Comparison of ENCODE assay signal across 8 cellular contexts in the genomic region with DNA sequence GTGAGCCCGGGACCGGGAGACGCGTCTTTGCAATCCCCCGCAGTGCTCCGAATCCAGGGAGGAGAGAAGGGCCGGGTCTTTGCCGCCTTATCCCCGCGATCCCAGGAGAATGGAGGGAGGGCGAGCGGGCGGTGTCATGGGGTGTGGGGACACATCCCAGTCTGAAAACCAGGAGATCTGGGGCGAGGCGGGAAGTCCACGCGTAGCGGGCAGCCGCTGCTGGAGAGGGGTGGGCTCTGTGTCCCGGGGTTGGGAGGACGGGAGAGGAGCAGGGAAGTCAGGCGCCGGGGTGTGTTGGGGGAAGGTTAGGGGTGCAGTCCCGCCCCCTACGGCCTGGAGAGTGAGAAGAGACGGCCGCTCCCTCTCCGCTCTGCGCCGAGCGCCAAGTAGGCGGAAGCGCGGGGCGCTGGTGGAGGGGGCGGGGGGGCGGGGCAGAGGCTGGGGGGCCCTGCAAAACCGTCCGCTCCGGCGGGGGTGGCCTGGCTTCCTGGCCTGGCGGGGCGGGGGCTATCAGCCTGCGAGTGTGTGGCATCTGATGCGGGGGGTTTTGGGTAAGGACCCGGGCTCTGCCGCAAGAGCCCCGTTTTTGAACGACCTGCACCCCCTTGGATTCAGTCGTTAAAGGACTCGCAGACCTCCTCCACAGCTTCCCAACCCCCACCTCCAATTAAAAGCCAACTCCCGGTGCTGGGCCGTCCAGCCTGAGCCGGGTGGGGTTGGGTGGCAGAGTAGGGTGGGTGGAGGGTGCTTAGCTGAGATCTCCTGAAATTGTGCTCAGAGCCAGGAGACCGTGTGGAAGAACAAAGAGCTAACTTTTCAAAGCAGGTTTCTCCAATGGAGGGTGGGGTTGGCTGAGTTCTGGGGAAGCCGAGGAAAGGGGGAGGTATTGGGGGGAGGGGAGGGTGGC. TPM values are rescaled to one million over a fixed set of nuclear protein-coding genes. Genes with fewer than 3 reads are reported as not detected.
DNase-seq lines count a peak whose midpoint lies in the region; ATAC-seq, FAIRE-seq and TF ChIP-seq lines count a peak whose summit lies in the region.

No MANE protein-coding gene starts in this region.

- H3K4me1 ChIP-seq in A549 (peaks cover 39% of the 10 kb centered on the region), right lobe of liver (peaks cover 0 to 41% (median 19%) of the 10 kb centered on the region in 4 donors)

- H3K4me3 ChIP-seq in A549 (peak overlapping the region; percentile 94), right lobe of liver (peak overlapping the region; percentile 79 to 99 (median 94))

- ATAC-seq in A549 (peak; percentile 33 to 57), right lobe of liver (peak; percentile 39 to 66 (median 50)), HG02870 (IDR thresholded peaks at IDR 0.05; ENCODE audit: unreplicated experiment) (no peak)

- H3K27ac ChIP-seq in A549 = peak overlapping the region; percentile 98
- peak overlapping the region; percentile 96 for H3K27ac ChIP-seq in cingulate gyrus (ENCODE audit: low read depth, low read length)
- H3K27ac ChIP-seq in right lobe of liver = peak overlapping the region; percentile 82 to 96 (median 93)

- H3K4me2 ChIP-seq in A549 = peak overlapping the region; percentile 78

- H3K9me3 ChIP-seq in A549 (no peaks in the 10 kb centered on the region), right lobe of liver (no peaks in the 10 kb centered on the region)

- WGBS in A549 (ENCODE audit: missing lambda C conversion rate) = 0% methylated on average over 21 of the region's 56 CpGs
- under 1% methylated on average over 27 of the region's 56 CpGs for WGBS in right lobe of liver (ENCODE audit: insufficient coverage, low coverage, low lambda C conversion rate, missing lambda C conversion rate)

- no peaks in the 10 kb centered on the region for H3K27me3 ChIP-seq in right lobe of liver

- TF ChIP-seq RAD21 in A549 (conservative IDR thresholded peaks at IDR 0.05 in 1 of 2, IDR thresholded peaks at IDR 0.05 in 1 of 2) = 0 out of 5 replicates have a peak, but pooled peaks of 1 of the 2 experiments have one; percentile 4

- CTCF ChIA-PET in A549 (lab: Yijun Ruan, JAX) = interaction anchor here (0.6 to 6.4 kb wide), 29 partner anchors 9 to 336 kb away, joined by 3 to 90 read pairs (median 5); a partner anchor contains a TSS

- no peak for TF ChIP-seq EP300 in A549 (IDR thresholded peaks at IDR 0.05)

- TF ChIP-seq POLR2A in A549 (IDR thresholded peaks at IDR 0.05; ENCODE audit: low read length) (no peak), GM18526 (IDR thresholded peaks at IDR 0.05; ENCODE audit: extremely low read depth, insufficient read length) (peak; percentile 31), right lobe of liver (IDR thresholded peaks at IDR 0.05) (peak; percentile 41)

- H3K36me3 ChIP-seq in right lobe of liver = no peaks in the 10 kb centered on the region

- peak; percentile 68 to 73 for DNase-seq in A549 (ENCODE audit: low read depth in 1 of 2, low spot score in 1 of 2)
- DNase-seq in NCI-H1092 (lab: John Stamatoyannopoulos, UW) = peak; percentile 31
- peak; percentile 78 for DNase-seq in activated CD4-positive, alpha-beta T cell treated with anti-CD3 and anti-CD28 coated beads for 48 hours
- peak; percentile 81 to 86 (median 82) for DNase-seq in right lobe of liver
- DNase-seq in stimulated activated CD4-positive, alpha-beta T cell treated with anti-CD3 and anti-CD28 coated beads, TNF-alpha, amount 100 ng/mL, for 24 hours (ENCODE audit: low read depth in 3 of 3) = peak; percentile 39 to 78 (median 40)

- POLR2A ChIA-PET in A549 (lab: Yijun Ruan, JAX) = interaction anchor here (0.7 to 6.5 kb wide), 23 partner anchors 9 to 329 kb away, joined by 3 to 83 read pairs (median 7); a partner anchor contains a TSS

- intact Hi-C loops in right lobe of liver (cut with DNase I) = loop anchor here in 1 of 2 donors (10.0 kb wide), 1 partner anchor 284 kb away; a partner anchor contains a TSS

- FAIRE-seq in A549 (lab: Jason Lieb, UNC) = no peak

- TF ChIP-seq CTCF in A549 (IDR thresholded peaks at IDR 0.05) = no peak
- TF ChIP-seq CTCF in right lobe of liver (IDR thresholded peaks at IDR 0.05) = no peak

TF ChIP-seq in A549, 52 proteins besides CTCF, POLR2A, EP300 and RAD21:
- TF ChIP-seq NR3C1 (IDR thresholded peaks at IDR 0.05) = no peak
- TF ChIP-seq, protein P1, sequence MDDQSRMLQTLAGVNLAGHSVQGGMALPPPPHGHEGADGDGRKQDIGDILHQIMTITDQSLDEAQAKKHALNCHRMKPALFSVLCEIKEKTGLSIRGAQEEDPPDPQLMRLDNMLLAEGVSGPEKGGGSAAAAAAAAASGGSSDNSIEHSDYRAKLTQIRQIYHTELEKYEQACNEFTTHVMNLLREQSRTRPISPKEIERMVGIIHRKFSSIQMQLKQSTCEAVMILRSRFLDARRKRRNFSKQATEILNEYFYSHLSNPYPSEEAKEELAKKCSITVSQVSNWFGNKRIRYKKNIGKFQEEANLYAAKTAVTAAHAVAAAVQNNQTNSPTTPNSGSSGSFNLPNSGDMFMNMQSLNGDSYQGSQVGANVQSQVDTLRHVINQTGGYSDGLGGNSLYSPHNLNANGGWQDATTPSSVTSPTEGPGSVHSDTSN (IDR thresholded peaks at IDR 0.05) = no peak
- TF ChIP-seq SMC3 (IDR thresholded peaks at IDR 0.05) = no peak
- TF ChIP-seq TP53 (CRISPR knock-in tag; IDR thresholded peaks at IDR 0.05) = no peak
- TF ChIP-seq RARB (CRISPR knock-in tag; IDR thresholded peaks at IDR 0.05) = no peak
- no peak for TF ChIP-seq ZNF302 (CRISPR knock-in tag; IDR thresholded peaks at IDR 0.05)
- no peak for TF ChIP-seq ZC3H11A (IDR thresholded peaks at IDR 0.05)
- no peak for TF ChIP-seq ESRRA (IDR thresholded peaks at IDR 0.05; ENCODE audit: borderline replicate concordance, low read length)
- TF ChIP-seq RNF2 (IDR thresholded peaks at IDR 0.05; ENCODE audit: borderline replicate concordance, low read depth) = no peak
- TF ChIP-seq FOSL2 (IDR thresholded peaks at IDR 0.05) = no peak
- no peak for TF ChIP-seq FOSL2 (CRISPR knock-in tag; IDR thresholded peaks at IDR 0.05)
- peak; percentile 29 to 67; a peak in 1 of 5 replicates for TF ChIP-seq JUN (IDR thresholded peaks at IDR 0.05)
- no peak for TF ChIP-seq JUNB (IDR thresholded peaks at IDR 0.05)
- TF ChIP-seq FOSB (CRISPR knock-in tag; IDR thresholded peaks at IDR 0.05) = no peak
- peak; percentile 8; the same call in 1 of the 2 replicates for TF ChIP-seq GATA3 (IDR thresholded peaks at IDR 0.05; ENCODE audit: borderline replicate concordance)
- TF ChIP-seq HEYL (CRISPR knock-in tag; IDR thresholded peaks at IDR 0.05) = no peak
- TF ChIP-seq HOXB5 (CRISPR knock-in tag; IDR thresholded peaks at IDR 0.05) = no peak
- no peak for TF ChIP-seq ZSCAN20 (CRISPR knock-in tag; IDR thresholded peaks at IDR 0.05)
- TF ChIP-seq, protein P2, sequence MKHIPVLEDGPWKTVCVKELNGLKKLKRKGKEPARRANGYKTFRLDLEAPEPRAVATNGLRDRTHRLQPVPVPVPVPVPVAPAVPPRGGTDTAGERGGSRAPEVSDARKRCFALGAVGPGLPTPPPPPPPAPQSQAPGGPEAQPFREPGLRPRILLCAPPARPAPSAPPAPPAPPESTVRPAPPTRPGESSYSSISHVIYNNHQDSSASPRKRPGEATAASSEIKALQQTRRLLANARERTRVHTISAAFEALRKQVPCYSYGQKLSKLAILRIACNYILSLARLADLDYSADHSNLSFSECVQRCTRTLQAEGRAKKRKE (CRISPR knock-in tag; IDR thresholded peaks at IDR 0.05; ENCODE audit: low read depth) = no peak
- no peak for TF ChIP-seq MAZ (IDR thresholded peaks at IDR 0.05; ENCODE audit: borderline replicate concordance, low read depth, low read length)
- no peak for TF ChIP-seq CEBPB (IDR thresholded peaks at IDR 0.05)
- peak; percentile 38 for TF ChIP-seq PHF8 (IDR thresholded peaks at IDR 0.05; ENCODE audit: borderline replicate concordance, low read depth)

RNA-seq across cellular contexts. Expression of a gene that starts 0.7 kb away (rescaled TPM):
- polyA plus RNA-seq in A549 (2011; rRNA removed) (145 and 152 TPM in 2 replicates), A549 (2017; fragmentation: RNase III; extraction: RNeasy Plus Mini Kit Qiagen cat#74134 plus additional on column Dnase treatment) (281 to 312 TPM (median 287 TPM) in 3 replicates)
- 201 and 252 TPM in 2 replicates for polyA plus RNA-seq in A549 (2012; cell fraction: cytosol; rRNA removed)
- 247 and 316 TPM in 2 replicates for polyA plus RNA-seq in A549 (2012; cell fraction: nucleus; rRNA removed)
- 197 TPM in 2 replicates for polyA minus RNA-seq in A549 (2011; rRNA and poly(A)+ RNA removed)
- 100 to 1,000 TPM in 2 of 6 experiments, 10 to 100 TPM in 4; 52.2 to 124 (median 84.8) TPM for total RNA-seq in right lobe of liver

RNA-seq across cellular contexts. Expression of a gene that starts 17.0 kb away (rescaled TPM):
- 2,297 and 2,715 TPM in 2 replicates for polyA plus RNA-seq in A549 (2011; rRNA removed)
- 1,824 and 2,393 TPM in 2 replicates for polyA plus RNA-seq in A549 (2012; cell fraction: cytosol; rRNA removed)
- polyA plus RNA-seq in A549 (2012; cell fraction: nucleus; rRNA removed) = 368 and 737 TPM in 2 replicates
- 2,814 to 3,171 TPM (median 2,969 TPM) in 3 replicates for polyA plus RNA-seq in A549 (2017; fragmentation: RNase III; extraction: RNeasy Plus Mini Kit Qiagen cat#74134 plus additional on column Dnase treatment)
- polyA minus RNA-seq in A549 (2011; rRNA and poly(A)+ RNA removed) = 307 and 414 TPM in 2 replicates
- total RNA-seq in right lobe of liver = 100 to 1,000 TPM; 389 to 609 (median 436) TPM

RNA-seq across cellular contexts. Expression of a gene that starts 45.4 kb away (rescaled TPM):
- polyA plus RNA-seq in A549 (2011; rRNA removed) (34.1 and 34.5 TPM in 2 replicates), A549 (2017; fragmentation: RNase III; extraction: RNeasy Plus Mini Kit Qiagen cat#74134 plus additional on column Dnase treatment) (22.5 to 24.2 TPM (median 23.1 TPM) in 3 replicates)
- 16.9 and 17.1 TPM in 2 replicates for polyA plus RNA-seq in A549 (2012; cell fraction: cytosol; rRNA removed)
- polyA plus RNA-seq in A549 (2012; cell fraction: nucleus; rRNA removed) = 30.5 and 51.7 TPM in 2 replicates
- 14.2 and 19.6 TPM in 2 replicates for polyA minus RNA-seq in A549 (2011; rRNA and poly(A)+ RNA removed)
- 10 to 100 TPM in 2 of 6 experiments, 1 to 10 TPM in 4; 6.8 to 13.1 (median 9.2) TPM for total RNA-seq in right lobe of liver

Comparison
In these comparisons a context has a peak if more than half of its experiments do, and no peak if none do; other contexts are left out.
1. DNase-seq: peak in every context shown above with its lines; median percentile 82 in right lobe of liver; 78 in activated CD4-positive, alpha-beta T cell treated with anti-CD3 and anti-CD28 coated beads for 48 hours; 70 in A549; 40 in stimulated activated CD4-positive, alpha-beta T cell treated with anti-CD3 and anti-CD28 coated beads, TNF-alpha, amount 100 ng/mL, for 24 hours; 31 in NCI-H1092.